Comparison of ENCODE assay signal across 19 cellular contexts in the genomic region with DNA sequence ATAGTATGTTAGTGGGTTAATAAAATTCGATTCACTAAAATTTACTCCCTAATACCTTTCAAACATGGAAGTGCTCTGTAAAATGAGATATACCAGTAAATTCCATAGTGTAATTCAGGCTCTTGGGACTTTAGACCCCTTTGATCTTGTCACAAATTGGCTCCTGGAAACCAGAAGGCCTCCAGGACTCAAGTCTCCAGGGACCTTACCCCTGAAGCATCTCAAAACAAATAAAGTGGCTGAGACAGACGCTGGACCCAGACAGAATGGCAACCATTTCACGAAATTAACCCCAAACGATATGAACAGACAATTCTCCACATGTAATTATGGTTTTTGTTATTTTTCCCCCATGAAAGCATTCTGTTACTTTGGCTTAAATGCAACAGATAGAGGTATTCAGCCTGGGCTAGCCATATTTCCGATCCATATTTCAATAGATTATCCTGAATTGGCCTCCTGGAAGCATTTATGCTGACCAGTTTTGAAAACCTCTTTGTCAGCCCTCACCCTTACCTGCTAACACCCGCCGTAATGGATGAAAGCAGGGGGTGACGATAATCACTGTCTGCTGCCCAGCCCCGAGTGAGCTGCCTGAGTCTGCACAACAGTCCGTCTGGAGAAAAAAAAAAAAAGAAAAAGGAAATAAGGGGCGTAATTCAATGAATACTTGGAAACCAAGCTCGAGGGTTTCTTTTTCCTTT. TPM values are rescaled to one million over a fixed set of nuclear protein-coding genes. Genes with fewer than 3 reads are reported as not detected.
DNase-seq lines count a peak whose midpoint lies in the region; FAIRE-seq and TF ChIP-seq lines count a peak whose summit lies in the region.
"Had no signal": no experiment of that assay in that cellular context is flagged by ENCODE, and none has a peak within 500 bp of the region (broad histone marks: within the 10 kb centered on the region; RNA-seq: fewer than 3 reads in every experiment).

No MANE protein-coding gene starts in this region.

- FAIRE-seq in endothelial cell of umbilical vein (lab: Jason Lieb, UNC), result peak; percentile 68
- FAIRE-seq: GM12878 had no signal

- no peak for TF ChIP-seq POLR2A in endothelial cell of umbilical vein (IDR thresholded peaks at IDR 0.05; ENCODE audit: low read depth, low read length)

- H2AFZ ChIP-seq in endothelial cell of umbilical vein (ENCODE audit: low read depth, low read length) (peak overlapping the region; percentile 93), neural progenitor cell (replicated peaks) (no peak overlapping the region)

- no peaks in the 10 kb centered on the region for H3K36me3 ChIP-seq in endothelial cell of umbilical vein (ENCODE audit: control insufficient read depth in 2 of 2, extremely low read depth in 1 of 2, insufficient read depth in 2 of 2, low read length in 2 of 2)
- peaks cover 8% of the 10 kb centered on the region for H3K36me3 ChIP-seq in neural progenitor cell
- H3K36me3 ChIP-seq: upper lobe of right lung had no signal

- peak; percentile 50 for DNase-seq in ELF-1 (ENCODE audit: low read depth, low spot score)
- peak; percentile 96 for DNase-seq in NCI-H69 (lab: John Stamatoyannopoulos, UW)
- DNase-seq in endothelial cell of umbilical vein (ENCODE audit: low read depth, low spot score), result no peak
- no peak for DNase-seq in neural progenitor cell (ENCODE audit: low spot score)
- DNase-seq in posterior vena cava (ENCODE audit: low spot score), result no peak
- DNase-seq in DMS114 treated with DMSO at 0.1 percent for 48 hours (lab: John Stamatoyannopoulos, UW; ENCODE audit: unreplicated experiment), result no peak
- no peak for DNase-seq in HPDE6-E6E7 (ENCODE audit: extremely low spot score)
- DNase-seq in kidney tubule cell (ENCODE audit: low spot score), result no peak
- DNase-seq: activated CD8-positive, alpha-beta memory T cell treated with anti-CD3 and anti-CD28 coated beads, Interleukin-2, amount 10 ng/mL, durations not matched to agents 7 days and 5 days; activated naive CD4-positive, alpha-beta T cell treated with anti-CD3 and anti-CD28 coated beads for 36 hours; erythroblast; KG1; NCI-H2029; posterior cingulate gyrus; SK-N-SH; stimulated activated CD4-positive, alpha-beta T cell treated with anti-CD3 and anti-CD28 coated beads, Interleukin-1b, Interleukin-23, amount 100 ng/mL, for 48 hours; upper lobe of right lung had no signal

- no peaks in the 10 kb centered on the region for H3K36me3 Mint-ChIP-seq in neural progenitor cell
- H3K36me3 Mint-ChIP-seq: activated CD8-positive, alpha-beta memory T cell treated with anti-CD3 and anti-CD28 coated beads, Interleukin-2, amount 10 ng/mL, durations not matched to agents 7 days and 5 days had no signal

- H3K9me3 ChIP-seq in endothelial cell of umbilical vein (replicated peaks; ENCODE audit: control insufficient read depth, insufficient read depth, low read length) (no peaks in the 10 kb centered on the region), neural progenitor cell (ENCODE audit: low read depth) (no peaks in the 10 kb centered on the region)
- H3K9me3 ChIP-seq: SK-N-SH, upper lobe of right lung had no signal

- H3K4me2 ChIP-seq in endothelial cell of umbilical vein (ENCODE audit: insufficient read depth, low read length) (peak overlapping the region; percentile 83), neural progenitor cell (peak overlapping the region; percentile 1)
- H3K4me2 ChIP-seq: SK-N-SH had no signal

- peaks cover 12% of the 10 kb centered on the region for H3K4me1 Mint-ChIP-seq in neural progenitor cell
- H3K4me1 Mint-ChIP-seq: activated CD8-positive, alpha-beta memory T cell treated with anti-CD3 and anti-CD28 coated beads, Interleukin-2, amount 10 ng/mL, durations not matched to agents 7 days and 5 days; central memory CD8-positive, alpha-beta T cell had no signal

- H3K4me3 ChIP-seq in endothelial cell of umbilical vein (replicated peaks in 1 of 3; ENCODE audit: insufficient read depth in 1 of 3, low read depth in 1 of 3, low read length in 3 of 3) (peak overlapping the region; percentile 25 to 52 (median 48)), neural progenitor cell (no peak overlapping the region)
- H3K4me3 ChIP-seq: GM12878, upper lobe of right lung had no signal

- H4K20me1 ChIP-seq in endothelial cell of umbilical vein (replicated peaks; ENCODE audit: control insufficient read depth, extremely low read depth, insufficient read depth, low read length), result no peaks in the 10 kb centered on the region
- H4K20me1 ChIP-seq in neural progenitor cell (ENCODE audit: low read depth), result no peaks in the 10 kb centered on the region

- peaks cover 15% of the 10 kb centered on the region for H3K9me3 Mint-ChIP-seq in neural progenitor cell

- H3K27ac ChIP-seq in endothelial cell of umbilical vein (ENCODE audit: insufficient read depth, low read depth, low read length), result no peak overlapping the region
- no peak overlapping the region for H3K27ac ChIP-seq in neural progenitor cell
- H3K27ac ChIP-seq: upper lobe of right lung had no signal

- intact Hi-C loops in endothelial cell of umbilical vein (cut with micrococcal nuclease) (no loop called here), posterior vena cava (cut with DNase I) (no loop called here)

- peaks cover 8% of the 10 kb centered on the region for H3K4me1 ChIP-seq in endothelial cell of umbilical vein (ENCODE audit: control insufficient read depth, extremely low read depth, insufficient read depth, low read length)
- peaks cover 20% of the 10 kb centered on the region for H3K4me1 ChIP-seq in neural progenitor cell
- H3K4me1 ChIP-seq: upper lobe of right lung had no signal

- POLR2A ChIA-PET in endothelial cell of umbilical vein (lab: Charles Lee), result no interaction called here

- H3K79me2 ChIP-seq in endothelial cell of umbilical vein (ENCODE audit: control insufficient read depth, insufficient read depth, low read length) (no peaks in the 10 kb centered on the region), neural progenitor cell (ENCODE audit: low read depth) (no peaks in the 10 kb centered on the region)

- no peaks in the 10 kb centered on the region for H3K27me3 ChIP-seq in endothelial cell of umbilical vein (ENCODE audit: control insufficient read depth in 2 of 2, insufficient read depth in 2 of 2, low read length in 2 of 2)
- H3K27me3 ChIP-seq in neural progenitor cell, result no peaks in the 10 kb centered on the region
- H3K27me3 ChIP-seq: upper lobe of right lung had no signal

- H3K9me1 ChIP-seq in endothelial cell of umbilical vein (replicated peaks; ENCODE audit: control insufficient read depth, extremely low read depth, insufficient read depth, low read length), result no peaks in the 10 kb centered on the region

- H3K27ac Mint-ChIP-seq in neural progenitor cell, result peak overlapping the region; percentile 40
- H3K27ac Mint-ChIP-seq: activated CD8-positive, alpha-beta memory T cell treated with anti-CD3 and anti-CD28 coated beads, Interleukin-2, amount 10 ng/mL, durations not matched to agents 7 days and 5 days; activated naive CD4-positive, alpha-beta T cell treated with anti-CD3 and anti-CD28 coated beads for 36 hours had no signal

- H3K9ac ChIP-seq in endothelial cell of umbilical vein (replicated peaks; ENCODE audit: extremely low read depth, insufficient read depth, low read length), result peak overlapping the region; percentile 42
- no peak overlapping the region for H3K9ac ChIP-seq in neural progenitor cell
- H3K9ac ChIP-seq: SK-N-SH had no signal

- H3K4me3 Mint-ChIP-seq in neural progenitor cell, result no peak overlapping the region
- H3K4me3 Mint-ChIP-seq: activated CD8-positive, alpha-beta memory T cell treated with anti-CD3 and anti-CD28 coated beads, Interleukin-2, amount 10 ng/mL, durations not matched to agents 7 days and 5 days; activated naive CD4-positive, alpha-beta T cell treated with anti-CD3 and anti-CD28 coated beads for 36 hours; central memory CD8-positive, alpha-beta T cell had no signal

- no peaks in the 10 kb centered on the region for H3K27me3 Mint-ChIP-seq in neural progenitor cell (ENCODE audit: insufficient read depth, low read depth)

- TF ChIP-seq CTCF in endothelial cell of umbilical vein (IDR thresholded peaks at IDR 0.05; ENCODE audit: extremely low read depth in 1 of 2, insufficient read depth in 1 of 2, low read depth in 1 of 2, low read length in 2 of 2) (no peak), neural progenitor cell (IDR thresholded peaks at IDR 0.05) (no peak)

- no TSS peak for BruUV-seq in endothelial cell of umbilical vein (replicated peaks; lab: Mats Ljungman, UMichigan)

- H3F3A ChIP-seq in neural progenitor cell (ENCODE audit: low read depth), result peaks cover 19% of the 10 kb centered on the region

- dilution Hi-C loops in endothelial cell of umbilical vein (cut with MboI; ENCODE audit: extremely low pct_ligation_motif_present, low sequenced_read_pairs), result no loop called here

- CTCF ChIA-PET in endothelial cell of umbilical vein (lab: Charles Lee), result interaction anchor here (0.6 to 0.8 kb wide), 3 partner anchors 8 to 997 kb away, joined by 3 to 4 read pairs (median 3); no protein-coding TSS in a partner anchor

TF ChIP-seq in endothelial cell of umbilical vein, 7 proteins besides CTCF, POLR2A, EP300 and RAD21:
- TF ChIP-seq EZH2 (IDR thresholded peaks at IDR 0.05; ENCODE audit: borderline replicate concordance, low read depth, low read length, severe bottlenecking), result no peak
- TF ChIP-seq, protein P1, sequence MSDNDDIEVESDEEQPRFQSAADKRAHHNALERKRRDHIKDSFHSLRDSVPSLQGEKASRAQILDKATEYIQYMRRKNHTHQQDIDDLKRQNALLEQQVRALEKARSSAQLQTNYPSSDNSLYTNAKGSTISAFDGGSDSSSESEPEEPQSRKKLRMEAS (IDR thresholded peaks at IDR 0.05; ENCODE audit: insufficient read depth, insufficient read length), result no peak
- no peak for TF ChIP-seq POLR2AphosphoS5 (IDR thresholded peaks at IDR 0.05; ENCODE audit: insufficient read depth, low read depth, low read length)
- TF ChIP-seq MYC (IDR thresholded peaks at IDR 0.05; ENCODE audit: low read depth, low read length), result no peak
- TF ChIP-seq JUN (IDR thresholded peaks at IDR 0.05; ENCODE audit: borderline replicate concordance, insufficient read depth, insufficient read length, low read depth), result no peak
- TF ChIP-seq GATA2 (IDR thresholded peaks at IDR 0.05; ENCODE audit: insufficient read depth, insufficient read length, low read depth, low read length), result no peak
- TF ChIP-seq FOS (IDR thresholded peaks at IDR 0.05; ENCODE audit: borderline replicate concordance, insufficient read depth, low read length), result no peak

RNA-seq across cellular contexts. Expression of gene EFNA5, which starts 34.1 kb away (rescaled TPM):
- 22.1 and 22.6 TPM in 2 replicates for total RNA-seq in endothelial cell of umbilical vein
- 9.9 and 13.6 TPM in 2 replicates for polyA plus RNA-seq in endothelial cell of umbilical vein
- 7.1 and 8.8 TPM in 2 replicates for polyA plus RNA-seq in endothelial cell of umbilical vein (2011; cell fraction: cytosol; rRNA removed)
- polyA plus RNA-seq in endothelial cell of umbilical vein (2011; cell fraction: nucleus; rRNA removed), result 14.3 and 17.1 TPM in 2 replicates
- 6.3 and 10.6 TPM in 2 replicates for polyA plus RNA-seq in endothelial cell of umbilical vein (2012)
- polyA minus RNA-seq in endothelial cell of umbilical vein, result 30.5 and 31.4 TPM in 2 replicates
- 8.0 TPM for polyA minus RNA-seq in endothelial cell of umbilical vein (2011; cell fraction: cytosol; rRNA and poly(A)+ RNA removed)
- polyA minus RNA-seq in endothelial cell of umbilical vein (2011; cell fraction: nucleus; rRNA and poly(A)+ RNA removed), result 44.3 and 44.4 TPM in 2 replicates
- 70.5 and 105 TPM in 2 replicates for total RNA-seq in neural progenitor cell (ENCODE audit: low replicate concordance)
- 10 to 100 TPM in 1 of 2 donors, 1 to 10 TPM in 1; 4.2 to 10.2 TPM for total RNA-seq in posterior vena cava
- total RNA-seq: activated CD8-positive, alpha-beta memory T cell treated with anti-CD3 and anti-CD28 coated beads, Interleukin-2, amount 10 ng/mL, durations not matched to agents 7 days and 5 days; activated naive CD4-positive, alpha-beta T cell treated with anti-CD3 and anti-CD28 coated beads for 36 hours had no signal

Comparison
In these comparisons a context has a peak if more than half of its experiments do, and no peak if none do; other contexts are left out.
1. DNase-seq: peak in ELF-1 (single experiment) and NCI-H69 (single experiment); none in endothelial cell of umbilical vein (single experiment), neural progenitor cell (single experiment), posterior vena cava (single experiment), DMS114 treated with DMSO at 0.1 percent for 48 hours (single experiment), HPDE6-E6E7 (single experiment) and kidney tubule cell (single experiment).